In genomic region chr6:108698593-108699289, GRCh38 we compare ENCODE assay signal across 16 cellular contexts.
DNase-seq lines count a peak whose midpoint lies in the region; ATAC-seq and TF ChIP-seq lines count a peak whose summit lies in the region.
"Had no signal": no experiment of that assay in that cellular context is flagged by ENCODE, and none has a peak within 500 bp of the region (broad histone marks: within the 10 kb centered on the region; RNA-seq: fewer than 3 reads in every experiment).

No MANE protein-coding gene starts in this region.

- ATAC-seq in sciatic nerve (peak; percentile 16), HG03108 (IDR thresholded peaks at IDR 0.05; ENCODE audit: unreplicated experiment) (no peak), HG03045 (IDR thresholded peaks at IDR 0.05; ENCODE audit: unreplicated experiment) (no peak)
- ATAC-seq: A549, HCT116, PC-3 had no signal

- H3K27me3 ChIP-seq in A673 (replicated peaks; ENCODE audit: insufficient read depth, low read depth, low read length, poor library complexity) (no peaks in the 10 kb centered on the region), right atrium auricular region (no peaks in the 10 kb centered on the region)

- DNase-seq in A673 (ENCODE audit: low spot score) (no peak), RWPE1 (ENCODE audit: low spot score) (no peak), right atrium auricular region (ENCODE audit: low spot score) (no peak), sciatic nerve (ENCODE audit: low spot score) (no peak), midbrain (lab: John Stamatoyannopoulos, UW) (no peak), GM20000 (ENCODE audit: low spot score) (no peak)
- DNase-seq: KG1, NCI-H1436, NCI-H510A treated with DMSO at 0.1 percent for 48 hours, NCI-H82, PC-3 had no signal

- H3K4me3 ChIP-seq in A673 (ENCODE audit: low read depth, low read length, poor library complexity, severe bottlenecking) (no peak overlapping the region), right atrium auricular region (no peak overlapping the region)
- H3K4me3 ChIP-seq: A549 had no signal

- CTCF ChIA-PET in A673 (lab: Charles Lee) (no interaction called here), RWPE1 (lab: Yijun Ruan, JAX) (interaction anchor here (0.6 kb wide), 1 partner anchor 122 kb away, joined by 3 read pairs; no protein-coding TSS in a partner anchor)

- peak overlapping the region; percentile 49 for H3K27ac ChIP-seq in A673 (ENCODE audit: low read depth, low read length, poor library complexity, severe bottlenecking)
- H3K27ac ChIP-seq in RWPE1 = 0 out of 2 replicates have a peak overlapping the region, but pooled peaks have one; percentile 1
- H3K27ac ChIP-seq in right atrium auricular region = peak overlapping the region; percentile 65 to 76
- H3K27ac ChIP-seq: A549, C4-2B had no signal

- H3K4me1 ChIP-seq in A673 (ENCODE audit: insufficient read depth, low read length, poor library complexity, severe bottlenecking) = peaks cover 14% of the 10 kb centered on the region
- peaks cover 0 to 33% of the 10 kb centered on the region in 2 donors for H3K4me1 ChIP-seq in right atrium auricular region
- H3K4me1 ChIP-seq: A549 had no signal

- TF ChIP-seq CTCF in A673 (conservative IDR thresholded peaks at IDR 0.05; ENCODE audit: low read depth, low read length) (no peak), RWPE1 (conservative IDR thresholded peaks at IDR 0.05; ENCODE audit: low read depth) (no peak), right atrium auricular region (IDR thresholded peaks at IDR 0.05) (no peak), GM20000 (IDR thresholded peaks at IDR 0.05; ENCODE audit: extremely low read depth, missing control alignments) (no peak)

- intact Hi-C loops in A673 (cut with micrococcal nuclease; ENCODE audit: unreplicated experiment) (no loop called here), sciatic nerve (cut with DNase I) (no loop called here)

- no TSS peak for BruUV-seq in A673 (replicated peaks; lab: Mats Ljungman, UMichigan)

- POLR2A ChIA-PET in A673 (lab: Charles Lee; ENCODE audit: low non-redundant PET) (interaction anchor here (0.6 kb wide), 1 partner anchor 647 kb away, joined by 10 read pairs; no protein-coding TSS in a partner anchor), RWPE1 (lab: Yijun Ruan, JAX; ENCODE audit: low non-redundant PET) (no interaction called here)

- H3K9me3 ChIP-seq in A673 (ENCODE audit: low read depth, low read length, poor library complexity, severe bottlenecking) (peaks cover 13% of the 10 kb centered on the region), right atrium auricular region (peaks cover 0 to 21% of the 10 kb centered on the region in 2 donors)

- H3K36me3 ChIP-seq in A673 (ENCODE audit: insufficient read depth, low read length, poor library complexity, severe bottlenecking) (no peaks in the 10 kb centered on the region), right atrium auricular region (peaks cover 5% of the 10 kb centered on the region)

Comparison
In these comparisons a context has a peak if more than half of its experiments do, and no peak if none do; other contexts are left out.
1. H3K27ac ChIP-seq: peak in every context shown above with its lines; median percentile 70 in right atrium auricular region; 49 in A673; 1 in RWPE1.